In genomic region chr17:58332720-58333395, GRCh38 we compare ENCODE assay signal across 10 cellular contexts. TPM values are rescaled to one million over a fixed set of nuclear protein-coding genes. Genes with fewer than 3 reads are reported as not detected.
DNase-seq lines count a peak whose midpoint lies in the region; ATAC-seq and TF ChIP-seq lines count a peak whose summit lies in the region.
"Had no signal": no experiment of that assay in that cellular context is flagged by ENCODE, and none has a peak within 500 bp of the region (broad histone marks: within the 10 kb centered on the region; RNA-seq: fewer than 3 reads in every experiment).

No MANE protein-coding gene starts in this region.

- peak overlapping the region; percentile 93 to 99 (median 97) for H3K27ac Mint-ChIP-seq in CD4-positive, alpha-beta memory T cell
- peak overlapping the region; percentile 98 for H3K27ac Mint-ChIP-seq in activated naive CD8-positive, alpha-beta T cell

- WGBS in sigmoid colon, 2 donors: 43 to 76% methylated on average over 18 of the region's 18 CpGs
- WGBS in hepatocyte (ENCODE audit: low lambda C conversion rate, missing lambda C conversion rate): 94% methylated on average over 18 of the region's 18 CpGs

- no peak overlapping the region for H2AFZ ChIP-seq in hepatocyte

- H3K9me3 ChIP-seq in CD4-positive, alpha-beta memory T cell (ENCODE audit: control insufficient read depth in 1 of 2, low read length in 2 of 2): no peaks in the 10 kb centered on the region
- H3K9me3 ChIP-seq in sigmoid colon: no peaks in the 10 kb centered on the region
- H3K9me3 ChIP-seq in hepatocyte (ENCODE audit: low read depth): no peaks in the 10 kb centered on the region

- CTCF ChIA-PET in CD4-positive, alpha-beta memory T cell (lab: Charles Lee; ENCODE audit: partially characterized antibody): interaction anchor here (1.4 to 9.1 kb wide), 5 partner anchors 11 to 155 kb away, joined by 3 to 164 read pairs (median 9); partner anchors contain the start of genes HSF5, RNF43 and SUPT4H1

- no peaks in the 10 kb centered on the region for H3K27me3 Mint-ChIP-seq in CD4-positive, alpha-beta memory T cell
- no peaks in the 10 kb centered on the region for H3K27me3 Mint-ChIP-seq in activated naive CD8-positive, alpha-beta T cell
- H3K27me3 Mint-ChIP-seq: brain had no signal

- H4K20me1 ChIP-seq in hepatocyte (ENCODE audit: insufficient read depth, poor library complexity, severe bottlenecking): no peaks in the 10 kb centered on the region

- H3K27me3 ChIP-seq in CD4-positive, alpha-beta memory T cell (ENCODE audit: insufficient read depth, low read length): no peaks in the 10 kb centered on the region
- H3K27me3 ChIP-seq in sigmoid colon (peaks cover 0 to 25% (median 0%) of the 10 kb centered on the region in 3 donors), hepatocyte (no peaks in the 10 kb centered on the region)

- ATAC-seq in GM19463 (IDR thresholded peaks at IDR 0.05; ENCODE audit: unreplicated experiment): no peak

- H3K4me3 Mint-ChIP-seq in CD4-positive, alpha-beta memory T cell: peak overlapping the region; percentile 88 to 99 (median 98)
- H3K4me3 Mint-ChIP-seq in activated naive CD8-positive, alpha-beta T cell: peak overlapping the region; percentile 99
- H3K4me3 Mint-ChIP-seq: brain had no signal

- TF ChIP-seq POLR2A in NB4 (IDR thresholded peaks at IDR 0.05; ENCODE audit: extremely low read depth, insufficient read length) (no peak), sigmoid colon (IDR thresholded peaks at IDR 0.05) (no peak)

- H3K79me2 ChIP-seq in hepatocyte: no peaks in the 10 kb centered on the region

- H3K9me2 ChIP-seq in hepatocyte (replicated peaks; ENCODE audit: insufficient read depth): no peaks in the 10 kb centered on the region

- DNase-seq in CD4-positive, alpha-beta memory T cell: peak in 3 of 5 donors; percentile 33 to 47 (median 46)
- DNase-seq in NB4 (ENCODE audit: low read depth) (peak; percentile 93), sigmoid colon (no peak), NCI-H2081 (lab: John Stamatoyannopoulos, UW) (no peak), hepatocyte (ENCODE audit: low spot score) (no peak), midbrain (lab: John Stamatoyannopoulos, UW) (no peak)
- DNase-seq: EL had no signal

- H3K36me3 Mint-ChIP-seq in CD4-positive, alpha-beta memory T cell: peaks cover 24 to 45% of the 10 kb centered on the region in 2 donors
- peaks cover 12% of the 10 kb centered on the region for H3K36me3 Mint-ChIP-seq in activated naive CD8-positive, alpha-beta T cell
- H3K36me3 Mint-ChIP-seq: brain had no signal

- peaks cover 0 to 5% (median 0%) of the 10 kb centered on the region in 8 donors for H3K9me3 Mint-ChIP-seq in CD4-positive, alpha-beta memory T cell
- no peaks in the 10 kb centered on the region for H3K9me3 Mint-ChIP-seq in activated naive CD8-positive, alpha-beta T cell (ENCODE audit: low read depth)
- H3K9me3 Mint-ChIP-seq: brain had no signal

- no peak for TF ChIP-seq EP300 in sigmoid colon (IDR thresholded peaks at IDR 0.05)

- peak overlapping the region; percentile 97 for H3K27ac ChIP-seq in CD4-positive, alpha-beta memory T cell (ENCODE audit: low read depth, low read length)
- H3K27ac ChIP-seq in sigmoid colon: peak overlapping the region in 3 of 4 donors; percentile 1 to 38 (median 25)
- no peak overlapping the region for H3K27ac ChIP-seq in hepatocyte

- H3K4me1 ChIP-seq in CD4-positive, alpha-beta memory T cell (ENCODE audit: insufficient read depth, low read length): peaks cover 63% of the 10 kb centered on the region
- H3K4me1 ChIP-seq in sigmoid colon: peaks cover 0 to 23% (median 20%) of the 10 kb centered on the region in 4 donors
- H3K4me1 ChIP-seq in hepatocyte (ENCODE audit: insufficient read depth): no peaks in the 10 kb centered on the region

- peaks cover 33 to 88% (median 49%) of the 10 kb centered on the region in 4 donors for H3K4me1 Mint-ChIP-seq in CD4-positive, alpha-beta memory T cell
- H3K4me1 Mint-ChIP-seq in activated naive CD8-positive, alpha-beta T cell (ENCODE audit: low read depth): peaks cover 48% of the 10 kb centered on the region

- intact Hi-C loops in CD4-positive, alpha-beta memory T cell (cut with micrococcal nuclease): loop anchor here (5.0 to 10.0 kb wide), 3 partner anchors 328 to 1501 kb away; partner anchors contain the start of genes C17orf67, DGKE, MSI2 and SRSF1
- intact Hi-C loops in sigmoid colon (cut with DNase I): no loop called here

- POLR2A ChIA-PET in CD4-positive, alpha-beta memory T cell (lab: Charles Lee; ENCODE audit: partially characterized antibody): interaction anchor here (0.9 to 34.1 kb wide), 18 partner anchors 5 to 822 kb away, joined by 3 to 3924 read pairs (median 4); partner anchors contain the start of genes MRPS23, MTMR4, PRR11 and RAD51C

- H3K36me3 ChIP-seq in CD4-positive, alpha-beta memory T cell (ENCODE audit: insufficient read depth, low read length): peaks cover 21% of the 10 kb centered on the region
- H3K36me3 ChIP-seq in sigmoid colon (no peaks in the 10 kb centered on the region), hepatocyte (replicated peaks; ENCODE audit: insufficient read depth, low read depth) (no peaks in the 10 kb centered on the region)

- no peak for TF ChIP-seq CTCF in NB4 (IDR thresholded peaks at IDR 0.05; ENCODE audit: low read depth, low read length)
- TF ChIP-seq CTCF in sigmoid colon (IDR thresholded peaks at IDR 0.05): no peak
- TF ChIP-seq CTCF in hepatocyte (IDR thresholded peaks at IDR 0.05; ENCODE audit: poor library complexity): no peak

- H3K4me2 ChIP-seq in hepatocyte: no peak overlapping the region

- H3K4me3 ChIP-seq in CD4-positive, alpha-beta memory T cell (ENCODE audit: low read length in 2 of 2): peak overlapping the region; percentile 99
- H3K4me3 ChIP-seq in NB4 (ENCODE audit: low read depth, low read length) (peak overlapping the region; percentile 81), sigmoid colon (peak overlapping the region in 1 of 4 donors; percentile 48), hepatocyte (no peak overlapping the region)

RNA-seq across cellular contexts. Expression of gene TSPOAP1, which starts 4.3 kb away (rescaled TPM):
- 10 to 100 TPM; 15.8 to 19.1 TPM for total RNA-seq in CD4-positive, alpha-beta memory T cell
- under 1 TPM in 1 of 2 donors, not detected in 1; 0.80 TPM for polyA plus RNA-seq in CD4-positive, alpha-beta memory T cell
- 10 to 100 TPM; 12.5 to 28.4 (median 17.0) TPM for total RNA-seq in sigmoid colon
- polyA plus RNA-seq in sigmoid colon: 1 to 10 TPM in 2 of 3 donors, under 1 TPM in 1; 0.69 to 7.2 (median 3.6) TPM
- total RNA-seq in hepatocyte: 10.0 and 15.4 TPM in 2 replicates
- polyA plus RNA-seq in hepatocyte: 17.8 and 19.0 TPM in 2 replicates

RNA-seq across cellular contexts. Expression of gene SUPT4H1, which starts 19.1 kb away (rescaled TPM):
- 10 to 100 TPM; 61.4 to 75.2 TPM for total RNA-seq in CD4-positive, alpha-beta memory T cell
- polyA plus RNA-seq in CD4-positive, alpha-beta memory T cell: 100 to 1,000 TPM in 1 of 2 donors, 10 to 100 TPM in 1; 94.4 to 120 TPM
- 10 to 100 TPM; 50.5 to 65.3 (median 57.4) TPM for total RNA-seq in sigmoid colon
- polyA plus RNA-seq in sigmoid colon: 100 to 1,000 TPM in 1 of 3 donors, 10 to 100 TPM in 2; 90.1 to 114 (median 99.3) TPM
- total RNA-seq in hepatocyte: 54.5 and 62.1 TPM in 2 replicates
- 91.3 and 108 TPM in 2 replicates for polyA plus RNA-seq in hepatocyte

RNA-seq across cellular contexts. Expression of gene MPO, which starts 52.1 kb away (rescaled TPM):
- not detected for total RNA-seq in CD4-positive, alpha-beta memory T cell
- not detected for polyA plus RNA-seq in CD4-positive, alpha-beta memory T cell
- total RNA-seq in sigmoid colon: under 1 TPM in 1 of 4 donors, not detected in 3; 0.36 TPM
- under 1 TPM in 1 of 3 donors, not detected in 2; 0.44 TPM for polyA plus RNA-seq in sigmoid colon
- 0.13 TPM in 1 of 2 replicates, not detected in the other for total RNA-seq in hepatocyte
- polyA plus RNA-seq in hepatocyte: not detected in 2 replicates

Comparison
In these comparisons a context has a peak if more than half of its experiments do, and no peak if none do; other contexts are left out.
1. DNase-seq: peak in CD4-positive, alpha-beta memory T cell (3 of 5) and NB4 (single experiment); none in sigmoid colon (single experiment), NCI-H2081 (0 of 2), hepatocyte (single experiment) and midbrain (single experiment).